ENCODE assay signal across 29 cellular contexts in genomic region chr4:177175473-177175872, GRCh38.
"Had no signal": no experiment of that assay in that cellular context is flagged by ENCODE, and none has a peak within 500 bp of the region (broad histone marks: within the 10 kb centered on the region; RNA-seq: fewer than 3 reads in every experiment).

No MANE protein-coding gene starts in this region.

- H3K4me3 ChIP-seq: ovary, psoas muscle, right lobe of liver, sigmoid colon, suprapubic skin, testis, tibial artery, transverse colon, upper lobe of right lung, uterus had no signal

- H3K4me1 ChIP-seq: parathyroid adenoma, psoas muscle, right lobe of liver, suprapubic skin, testis, transverse colon, upper lobe of right lung, uterus had no signal

- H3K9me3 ChIP-seq: neutrophil, ovary, right lobe of liver, suprapubic skin, testis, transverse colon, uterus had no signal

- H3K9ac ChIP-seq: parathyroid adenoma had no signal

- H3K27me3 ChIP-seq: neutrophil, ovary, right lobe of liver, sigmoid colon, suprapubic skin, testis, tibial artery, transverse colon, upper lobe of right lung, uterus had no signal

- H3K36me3 ChIP-seq: neutrophil, ovary, right lobe of liver, sigmoid colon, suprapubic skin, tibial artery, transverse colon, upper lobe of right lung, uterus had no signal

- H2AFZ ChIP-seq: parathyroid adenoma had no signal

- ATAC-seq: naive thymus-derived CD8-positive, alpha-beta T cell; natural killer cell treated with Interleukin-12 subunit alpha and Interleukin-12 subunit beta and Interleukin-15 and Interleukin-18, amount 100 ng/mL, for 72 hours; psoas muscle; right cardiac atrium; right lobe of liver; stimulated activated memory B cell treated with anti-CD40 and anti-IgM and Interleukin-4, amounts not matched to agents 10 μg/mL and 1 μg/mL and 100 μg/mL, for 72 hours; stimulated activated naive CD8-positive, alpha-beta T cell treated with anti-CD3 and anti-CD28 coated beads, Interleukin-15, amount 100 ng/mL, for 72 hours; stimulated activated naive CD8-positive, alpha-beta T cell treated with anti-CD3 and anti-CD28 coated beads, Interleukin-15, Interleukin-2, amounts not matched to agents 100 U/mL and 50 U/mL, for 24 hours; upper lobe of right lung had no signal

- DNase-seq: naive thymus-derived CD8-positive, alpha-beta T cell; nephron progenitor cell; nucleus accumbens; ovary; posterior cingulate gyrus; psoas muscle; right cardiac atrium; right lobe of liver; sigmoid colon; small intestine; stimulated activated CD4-positive, alpha-beta T cell treated with anti-CD3 and anti-CD28 coated beads, Interleukin-15, amount 100 ng/mL, for 24 hours; stimulated activated CD4-positive, alpha-beta T cell treated with anti-CD3 and anti-CD28 coated beads, Interleukin-2, amount 100 ng/mL, for 24 hours; stimulated activated CD4-positive, alpha-beta T cell treated with anti-CD3 and anti-CD28 coated beads, Interleukin-4, amount 100 ng/mL, for 1 hour; stimulated activated CD4-positive, alpha-beta T cell treated with anti-CD3 and anti-CD28 coated beads, Interleukin-4, amount 100 ng/mL, for 4 hours; stimulated activated CD8-positive, alpha-beta memory T cell treated with anti-CD3 and anti-CD28 coated beads, Interleukin-4, amount 100 ng/mL, for 48 hours; stimulated activated naive CD4-positive, alpha-beta T cell; stimulated activated naive CD8-positive, alpha-beta T cell treated with anti-CD3 and anti-CD28 coated beads, Interleukin-15, amount 100 ng/mL, for 72 hours; stimulated activated naive CD8-positive, alpha-beta T cell treated with anti-CD3 and anti-CD28 coated beads, Interleukin-15, Interleukin-2, amounts not matched to agents 100 U/mL and 50 U/mL, for 24 hours; substantia nigra; testis; tibial artery; transverse colon; upper lobe of right lung; uterus had no signal

- H3K27ac ChIP-seq: neutrophil, ovary, parathyroid adenoma, psoas muscle, right lobe of liver, sigmoid colon, suprapubic skin, testis, tibial artery, transverse colon, upper lobe of right lung, uterus had no signal
